8 cellular contexts compared by ENCODE assay signal in genomic region chr20:58692579-58693225, GRCh38. TPM values are rescaled to one million over a fixed set of nuclear protein-coding genes. Genes with fewer than 3 reads are reported as not detected.
DNase-seq lines count a peak whose midpoint lies in the region; ATAC-seq and TF ChIP-seq lines count a peak whose summit lies in the region.

A gene with protein sequence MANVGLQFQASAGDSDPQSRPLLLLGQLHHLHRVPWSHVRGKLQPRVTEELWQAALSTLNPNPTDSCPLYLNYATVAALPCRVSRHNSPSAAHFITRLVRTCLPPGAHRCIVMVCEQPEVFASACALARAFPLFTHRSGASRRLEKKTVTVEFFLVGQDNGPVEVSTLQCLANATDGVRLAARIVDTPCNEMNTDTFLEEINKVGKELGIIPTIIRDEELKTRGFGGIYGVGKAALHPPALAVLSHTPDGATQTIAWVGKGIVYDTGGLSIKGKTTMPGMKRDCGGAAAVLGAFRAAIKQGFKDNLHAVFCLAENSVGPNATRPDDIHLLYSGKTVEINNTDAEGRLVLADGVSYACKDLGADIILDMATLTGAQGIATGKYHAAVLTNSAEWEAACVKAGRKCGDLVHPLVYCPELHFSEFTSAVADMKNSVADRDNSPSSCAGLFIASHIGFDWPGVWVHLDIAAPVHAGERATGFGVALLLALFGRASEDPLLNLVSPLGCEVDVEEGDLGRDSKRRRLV (plus strand): TSS chr20:58692800. CDS start chr20:58692901, 101 bp downstream.

- intact Hi-C loops in posterior vena cava (cut with DNase I): loop anchor here in 1 of 2 donors (2.0 to 10.0 kb wide), 2 partner anchors 42 to 458 kb away; partner anchors contain the start of gene STX16

- CTCF ChIA-PET in RWPE1 (lab: Yijun Ruan, JAX): interaction anchor here (0.6 to 1.0 kb wide), 3 partner anchors 42 to 810 kb away, joined by 3 to 4 read pairs (median 3); partner anchors contain the start of gene STX16
- CTCF ChIA-PET in activated naive CD4-positive, alpha-beta T cell treated with anti-CD3 and anti-CD28 coated beads, Interleukin-2, amount 10 ng/mL, durations not matched to agents 7 days and 5 days (lab: Charles Lee): interaction anchor here (1.0 to 2.5 kb wide), 3 partner anchors 11 to 41 kb away, joined by 3 to 13 read pairs (median 6); partner anchors contain the start of gene STX16

- peak within 1 kb of the TSS; percentile 74 for H3K4me3 Mint-ChIP-seq in activated naive CD4-positive, alpha-beta T cell treated with anti-CD3 and anti-CD28 coated beads, Interleukin-2, amount 10 ng/mL, durations not matched to agents 7 days and 5 days

- no peaks in the 10 kb centered on the region for H3K27me3 Mint-ChIP-seq in activated naive CD4-positive, alpha-beta T cell treated with anti-CD3 and anti-CD28 coated beads, Interleukin-2, amount 10 ng/mL, durations not matched to agents 7 days and 5 days

- POLR2A ChIA-PET in RWPE1 (lab: Yijun Ruan, JAX; ENCODE audit: low non-redundant PET): interaction anchor here (0.6 to 1.4 kb wide), 2 partner anchors 197 to 199 kb away, joined by 3 read pairs; no protein-coding TSS in a partner anchor

- peak within 1 kb of the TSS; percentile 84 for H3K27ac ChIP-seq in RWPE1

- peak; percentile 93 for TF ChIP-seq CTCF in RWPE1 (conservative IDR thresholded peaks at IDR 0.05; ENCODE audit: low read depth)

- ATAC-seq in GM19035 (IDR thresholded peaks at IDR 0.05; ENCODE audit: unreplicated experiment) (peak; percentile 89), HG03354 (IDR thresholded peaks at IDR 0.05; ENCODE audit: poor library complexity, severe bottlenecking, unreplicated experiment) (peak; percentile 92)

- H3K36me3 Mint-ChIP-seq in activated naive CD4-positive, alpha-beta T cell treated with anti-CD3 and anti-CD28 coated beads, Interleukin-2, amount 10 ng/mL, durations not matched to agents 7 days and 5 days: peaks cover 6% of the 10 kb centered on the region

- H3K9me3 Mint-ChIP-seq in activated naive CD4-positive, alpha-beta T cell treated with anti-CD3 and anti-CD28 coated beads, Interleukin-2, amount 10 ng/mL, durations not matched to agents 7 days and 5 days: no peaks in the 10 kb centered on the region

- DNase-seq in AG08395 (ENCODE audit: low spot score) (peak; percentile 92), RWPE1 (ENCODE audit: low spot score) (peak; percentile 95), glomerular endothelial cell (ENCODE audit: extremely low read depth, low read depth, low spot score) (no peak), posterior vena cava (ENCODE audit: low spot score) (no peak), ureter (ENCODE audit: low spot score) (no peak)
- peak; percentile 69 for DNase-seq in activated naive CD4-positive, alpha-beta T cell treated with anti-CD3 and anti-CD28 coated beads, Interleukin-2, amount 10 ng/mL, durations not matched to agents 7 days and 5 days

- peaks cover 22% of the 10 kb centered on the region for H3K4me1 Mint-ChIP-seq in activated naive CD4-positive, alpha-beta T cell treated with anti-CD3 and anti-CD28 coated beads, Interleukin-2, amount 10 ng/mL, durations not matched to agents 7 days and 5 days

- H3K27ac Mint-ChIP-seq in activated naive CD4-positive, alpha-beta T cell treated with anti-CD3 and anti-CD28 coated beads, Interleukin-2, amount 10 ng/mL, durations not matched to agents 7 days and 5 days: peak within 1 kb of the TSS; percentile 83

RNA-seq across cellular contexts. Expression of the gene that starts here (rescaled TPM):
- total RNA-seq in glomerular endothelial cell (30.5 and 36.9 TPM in 2 replicates), posterior vena cava (10 to 100 TPM; 28.5 to 31.4 TPM), ureter (50.4 TPM)

Comparison
In these comparisons a context has a peak if more than half of its experiments do, and no peak if none do; other contexts are left out.
1. DNase-seq: peak in AG08395 (single experiment), RWPE1 (single experiment) and activated naive CD4-positive, alpha-beta T cell treated with anti-CD3 and anti-CD28 coated beads, Interleukin-2, amount 10 ng/mL, durations not matched to agents 7 days and 5 days (single experiment); none in glomerular endothelial cell (single experiment), posterior vena cava (single experiment) and ureter (single experiment).